11 cellular contexts compared by ENCODE assay signal in genomic region chr12:67424784-67425183, GRCh38.
"Had no signal": no experiment of that assay in that cellular context is flagged by ENCODE, and none has a peak within 500 bp of the region (broad histone marks: within the 10 kb centered on the region; RNA-seq: fewer than 3 reads in every experiment).

No MANE protein-coding gene starts in this region.

- H3K4me3 ChIP-seq: cardiac muscle cell, sigmoid colon had no signal

- H3K9me3 Mint-ChIP-seq: activated naive CD4-positive, alpha-beta T cell treated with anti-CD3 and anti-CD28 coated beads for 36 hours had no signal

- H3K9me3 ChIP-seq: sigmoid colon had no signal

- DNase-seq: activated CD4-positive, alpha-beta T cell treated with anti-CD3 and anti-CD28 coated beads for 4 hours; activated CD8-positive, alpha-beta T cell treated with anti-CD3 and anti-CD28 coated beads, Interleukin-2, amount 10 ng/mL, durations not matched to agents 7 days and 5 days; activated naive CD4-positive, alpha-beta T cell treated with anti-CD3 and anti-CD28 coated beads for 36 hours; effector CD4-positive, alpha-beta T cell; hippocampal formation; mammary epithelial cell; sigmoid colon; stimulated activated CD4-positive, alpha-beta T cell treated with anti-CD3 and anti-CD28 coated beads, Interleukin-12 subunit alpha, Interleukin-12 subunit beta, amount 100 ng/mL, for 4 hours; stimulated activated naive CD4-positive, alpha-beta T cell; T-helper 1 cell had no signal

- H3K27ac ChIP-seq: cardiac muscle cell, sigmoid colon had no signal

- ATAC-seq: activated CD8-positive, alpha-beta T cell treated with anti-CD3 and anti-CD28 coated beads, Interleukin-2, amount 10 ng/mL, durations not matched to agents 7 days and 5 days had no signal

- H3K27ac Mint-ChIP-seq: activated CD8-positive, alpha-beta T cell treated with anti-CD3 and anti-CD28 coated beads, Interleukin-2, amount 10 ng/mL, durations not matched to agents 7 days and 5 days; activated naive CD4-positive, alpha-beta T cell treated with anti-CD3 and anti-CD28 coated beads for 36 hours had no signal

- H3K27me3 ChIP-seq: cardiac muscle cell, sigmoid colon had no signal

- H3K36me3 ChIP-seq: cardiac muscle cell, sigmoid colon had no signal

- H3K4me3 Mint-ChIP-seq: activated CD8-positive, alpha-beta T cell treated with anti-CD3 and anti-CD28 coated beads, Interleukin-2, amount 10 ng/mL, durations not matched to agents 7 days and 5 days; activated naive CD4-positive, alpha-beta T cell treated with anti-CD3 and anti-CD28 coated beads for 36 hours had no signal
